1 cellular context compared by ENCODE assay signal in the genomic region with DNA sequence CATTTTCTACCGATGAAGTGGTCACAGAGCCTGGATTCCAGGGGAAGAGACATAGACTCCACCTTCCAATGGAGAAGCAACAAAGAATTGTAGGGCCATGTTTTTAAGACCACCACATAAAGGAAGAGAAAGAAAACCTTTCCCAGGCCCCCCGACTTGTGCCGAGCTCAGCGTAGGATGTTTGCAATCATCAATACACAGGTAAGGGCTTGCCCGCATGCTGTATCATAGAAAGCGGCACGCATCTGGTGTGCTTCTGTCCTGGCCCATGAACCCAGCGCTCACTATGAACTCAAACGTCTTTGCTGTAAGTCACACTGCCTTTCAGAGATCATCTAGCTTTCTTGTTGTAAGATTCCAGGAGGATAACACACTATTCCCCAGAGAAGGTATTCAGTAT.
TF ChIP-seq lines count a peak whose summit lies in the region.

No MANE protein-coding gene starts in this region.

TF ChIP-seq in GM23338, 12 proteins besides CTCF, POLR2A, EP300 and RAD21 (continued from another document):
- TF ChIP-seq, protein P1, sequence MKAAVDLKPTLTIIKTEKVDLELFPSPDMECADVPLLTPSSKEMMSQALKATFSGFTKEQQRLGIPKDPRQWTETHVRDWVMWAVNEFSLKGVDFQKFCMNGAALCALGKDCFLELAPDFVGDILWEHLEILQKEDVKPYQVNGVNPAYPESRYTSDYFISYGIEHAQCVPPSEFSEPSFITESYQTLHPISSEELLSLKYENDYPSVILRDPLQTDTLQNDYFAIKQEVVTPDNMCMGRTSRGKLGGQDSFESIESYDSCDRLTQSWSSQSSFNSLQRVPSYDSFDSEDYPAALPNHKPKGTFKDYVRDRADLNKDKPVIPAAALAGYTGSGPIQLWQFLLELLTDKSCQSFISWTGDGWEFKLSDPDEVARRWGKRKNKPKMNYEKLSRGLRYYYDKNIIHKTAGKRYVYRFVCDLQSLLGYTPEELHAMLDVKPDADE (IDR thresholded peaks at IDR 0.05), result no peak
- TF ChIP-seq ZNF114 (CRISPR knock-in tag; IDR thresholded peaks at IDR 0.05), result no peak
- TF ChIP-seq ZNF331 (CRISPR knock-in tag; IDR thresholded peaks at IDR 0.05; ENCODE audit: low read depth), result no peak
- no peak for TF ChIP-seq CREB1 (CRISPR knock-in tag; IDR thresholded peaks at IDR 0.05; ENCODE audit: low read depth)
- TF ChIP-seq NANOG (IDR thresholded peaks at IDR 0.05; ENCODE audit: borderline replicate concordance), result no peak
- no peak for TF ChIP-seq STAT1 (IDR thresholded peaks at IDR 0.05; ENCODE audit: unreplicated experiment)
- TF ChIP-seq, protein P2, sequence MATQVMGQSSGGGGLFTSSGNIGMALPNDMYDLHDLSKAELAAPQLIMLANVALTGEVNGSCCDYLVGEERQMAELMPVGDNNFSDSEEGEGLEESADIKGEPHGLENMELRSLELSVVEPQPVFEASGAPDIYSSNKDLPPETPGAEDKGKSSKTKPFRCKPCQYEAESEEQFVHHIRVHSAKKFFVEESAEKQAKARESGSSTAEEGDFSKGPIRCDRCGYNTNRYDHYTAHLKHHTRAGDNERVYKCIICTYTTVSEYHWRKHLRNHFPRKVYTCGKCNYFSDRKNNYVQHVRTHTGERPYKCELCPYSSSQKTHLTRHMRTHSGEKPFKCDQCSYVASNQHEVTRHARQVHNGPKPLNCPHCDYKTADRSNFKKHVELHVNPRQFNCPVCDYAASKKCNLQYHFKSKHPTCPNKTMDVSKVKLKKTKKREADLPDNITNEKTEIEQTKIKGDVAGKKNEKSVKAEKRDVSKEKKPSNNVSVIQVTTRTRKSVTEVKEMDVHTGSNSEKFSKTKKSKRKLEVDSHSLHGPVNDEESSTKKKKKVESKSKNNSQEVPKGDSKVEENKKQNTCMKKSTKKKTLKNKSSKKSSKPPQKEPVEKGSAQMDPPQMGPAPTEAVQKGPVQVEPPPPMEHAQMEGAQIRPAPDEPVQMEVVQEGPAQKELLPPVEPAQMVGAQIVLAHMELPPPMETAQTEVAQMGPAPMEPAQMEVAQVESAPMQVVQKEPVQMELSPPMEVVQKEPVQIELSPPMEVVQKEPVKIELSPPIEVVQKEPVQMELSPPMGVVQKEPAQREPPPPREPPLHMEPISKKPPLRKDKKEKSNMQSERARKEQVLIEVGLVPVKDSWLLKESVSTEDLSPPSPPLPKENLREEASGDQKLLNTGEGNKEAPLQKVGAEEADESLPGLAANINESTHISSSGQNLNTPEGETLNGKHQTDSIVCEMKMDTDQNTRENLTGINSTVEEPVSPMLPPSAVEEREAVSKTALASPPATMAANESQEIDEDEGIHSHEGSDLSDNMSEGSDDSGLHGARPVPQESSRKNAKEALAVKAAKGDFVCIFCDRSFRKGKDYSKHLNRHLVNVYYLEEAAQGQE (IDR thresholded peaks at IDR 0.05; ENCODE audit: unreplicated experiment), result no peak
- no peak for TF ChIP-seq EZH2 (IDR thresholded peaks at IDR 0.05; ENCODE audit: low read depth, unreplicated experiment)
